ENCODE assay signal across 8 cellular contexts in the genomic region with DNA sequence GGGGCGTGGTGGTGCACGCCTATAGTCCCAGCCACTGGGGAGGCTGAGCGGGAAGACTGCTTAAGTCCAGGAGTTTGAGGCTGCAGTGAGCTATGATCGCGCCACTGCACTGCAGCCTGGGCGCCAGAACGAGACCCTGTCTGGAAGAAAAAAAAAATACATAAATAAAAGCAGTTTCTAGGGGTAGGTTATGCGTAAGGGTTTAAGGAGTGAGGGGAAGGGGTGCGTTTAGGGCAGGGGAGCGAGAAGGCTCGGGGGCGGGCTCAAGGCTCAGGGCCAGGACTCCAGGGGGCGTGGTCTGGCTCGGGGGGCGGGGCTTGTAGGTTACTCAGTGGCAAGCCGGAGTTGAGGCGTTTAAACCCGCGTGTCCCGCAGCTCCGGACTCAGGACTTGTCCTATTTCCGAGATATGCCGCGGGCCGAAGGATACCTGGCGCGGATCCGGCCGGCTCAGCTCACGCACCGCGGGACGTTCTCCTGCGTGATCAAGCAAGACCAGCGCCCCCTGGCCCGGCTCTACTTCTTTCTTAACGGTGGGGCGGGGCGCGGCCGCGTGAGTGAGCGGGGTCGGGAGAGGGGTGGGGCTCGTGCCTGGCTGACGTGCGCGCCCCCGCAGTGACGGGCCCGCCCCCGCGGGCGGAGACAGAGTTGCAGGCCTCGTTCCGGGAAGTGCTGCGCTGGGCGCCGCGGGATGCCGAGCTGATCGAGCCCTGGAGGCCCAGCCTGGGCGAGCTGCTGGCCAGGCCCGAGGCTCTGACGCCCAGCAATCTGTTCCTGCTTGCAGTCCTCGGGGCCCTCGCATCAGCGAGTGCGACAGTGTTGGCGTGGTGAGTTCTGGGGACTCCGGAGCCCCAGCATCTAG. TPM values are rescaled to one million over a fixed set of nuclear protein-coding genes. Genes with fewer than 3 reads are reported as not detected.
A peak's percentile ranks its signal among the peaks of the same experiment; 100 is the strongest.
DNase-seq lines count a peak whose midpoint lies in the region; ATAC-seq and TF ChIP-seq lines count a peak whose summit lies in the region.

No MANE protein-coding gene starts in this region.

- H3K27ac ChIP-seq in DND-41 (ENCODE audit: low read length) (peak overlapping the region; percentile 88), parathyroid adenoma (peak overlapping the region; percentile 82), tibial artery (peak overlapping the region; percentile 92 to 97)

- H4K20me1 ChIP-seq in DND-41 (ENCODE audit: insufficient read depth, low read length): no peaks in the 10 kb centered on the region

- peaks cover 4% of the 10 kb centered on the region for H3K9me3 Mint-ChIP-seq in activated naive CD8-positive, alpha-beta T cell treated with anti-CD3 and anti-CD28 coated beads, Interleukin-2, amount 10 ng/mL, durations not matched to agents 7 days and 5 days

- peaks cover 24% of the 10 kb centered on the region for H3K36me3 Mint-ChIP-seq in activated naive CD8-positive, alpha-beta T cell treated with anti-CD3 and anti-CD28 coated beads, Interleukin-2, amount 10 ng/mL, durations not matched to agents 7 days and 5 days

- intact Hi-C loops in Right ventricle myocardium superior (cut with DNase I): no loop called here
- intact Hi-C loops in tibial artery (cut with DNase I; ENCODE audit: low total_unique reads): no loop called here

- peak overlapping the region; percentile 87 for H2AFZ ChIP-seq in DND-41 (ENCODE audit: low read depth, low read length)
- peak overlapping the region; percentile 80 for H2AFZ ChIP-seq in parathyroid adenoma

- H3K4me3 ChIP-seq in DND-41 (ENCODE audit: low read depth in 1 of 2, low read length in 2 of 2) (peak overlapping the region; percentile 60 to 77; a peak in 3 of 4 replicates), parathyroid adenoma (ENCODE audit: low read depth, low read length) (peak overlapping the region; percentile 81), tibial artery (peak overlapping the region; percentile 57 to 83)

- TF ChIP-seq CTCF in DND-41 (IDR thresholded peaks at IDR 0.05; ENCODE audit: borderline replicate concordance, extremely low read depth, low read length, poor library complexity, severe bottlenecking) (peak; percentile 61), parathyroid adenoma (IDR thresholded peaks at IDR 0.05) (peak; percentile 58), tibial artery (IDR thresholded peaks at IDR 0.05) (peak; percentile 33 to 39)

- DNase-seq in DND-41 (peak; percentile 97), LHCN-M2 (ENCODE audit: low read depth) (peak; percentile 89), SKM-1 (lab: John Stamatoyannopoulos, UW; ENCODE audit: unreplicated experiment) (peak; percentile 72), Right ventricle myocardium superior (peak; percentile 99), tibial artery (peak; percentile 98 to 99)
- peak; percentile 98 for DNase-seq in activated naive CD8-positive, alpha-beta T cell treated with anti-CD3 and anti-CD28 coated beads, Interleukin-2, amount 10 ng/mL, durations not matched to agents 7 days and 5 days

- H3K27me3 Mint-ChIP-seq in activated naive CD8-positive, alpha-beta T cell treated with anti-CD3 and anti-CD28 coated beads, Interleukin-2, amount 10 ng/mL, durations not matched to agents 7 days and 5 days: peaks cover 13% of the 10 kb centered on the region

- peak overlapping the region; percentile 72 for H3K4me2 ChIP-seq in DND-41 (ENCODE audit: insufficient read depth, low read length)
- H3K4me2 ChIP-seq in parathyroid adenoma (ENCODE audit: low read length): peak overlapping the region; percentile 83

- H3K4me1 Mint-ChIP-seq in activated naive CD8-positive, alpha-beta T cell treated with anti-CD3 and anti-CD28 coated beads, Interleukin-2, amount 10 ng/mL, durations not matched to agents 7 days and 5 days: peaks cover 16% of the 10 kb centered on the region

- POLR2A ChIA-PET in activated naive CD8-positive, alpha-beta T cell treated with anti-CD3 and anti-CD28 coated beads, Interleukin-2, amount 10 ng/mL, durations not matched to agents 7 days and 5 days (lab: Charles Lee): interaction anchor here (0.7 to 1.2 kb wide), 6 partner anchors 9 to 108 kb away, joined by 3 to 6 read pairs (median 4); no protein-coding TSS in a partner anchor

- H3K27ac Mint-ChIP-seq in activated naive CD8-positive, alpha-beta T cell treated with anti-CD3 and anti-CD28 coated beads, Interleukin-2, amount 10 ng/mL, durations not matched to agents 7 days and 5 days: peak overlapping the region; percentile 85

- peak overlapping the region; percentile 93 for H3K4me3 Mint-ChIP-seq in activated naive CD8-positive, alpha-beta T cell treated with anti-CD3 and anti-CD28 coated beads, Interleukin-2, amount 10 ng/mL, durations not matched to agents 7 days and 5 days

- H3K9ac ChIP-seq in DND-41 (ENCODE audit: low read depth, low read length) (peak overlapping the region; percentile 82), parathyroid adenoma (peak overlapping the region; percentile 49)

- H3K4me1 ChIP-seq in DND-41 (ENCODE audit: insufficient read depth, low read length) (peaks cover 15% of the 10 kb centered on the region), parathyroid adenoma (peaks cover 3% of the 10 kb centered on the region), tibial artery (peaks cover 0 to 37% (median 26%) of the 10 kb centered on the region in 4 donors)

- H3K9me3 ChIP-seq in DND-41 (ENCODE audit: insufficient read depth, low read length, severe bottlenecking): no peaks in the 10 kb centered on the region
- H3K9me3 ChIP-seq in parathyroid adenoma (ENCODE audit: control insufficient read depth, low read length): no peaks in the 10 kb centered on the region
- H3K9me3 ChIP-seq in tibial artery: no peaks in the 10 kb centered on the region

- H3K36me3 ChIP-seq in DND-41 (ENCODE audit: insufficient read depth, low read length) (peaks cover 7% of the 10 kb centered on the region; the same call in 1 of the 2 replicates), parathyroid adenoma (ENCODE audit: control insufficient read depth, insufficient read depth, low read length) (no peaks in the 10 kb centered on the region), tibial artery (peaks cover 0 to 34% (median 22%) of the 10 kb centered on the region in 3 donors)

- ATAC-seq in DND-41 (ENCODE audit: insufficient read depth, low read depth) (peak; percentile 92), GM21723 (IDR thresholded peaks at IDR 0.05; ENCODE audit: unreplicated experiment) (peak; percentile 80), Right ventricle myocardium superior (ENCODE audit: poor library complexity) (peak; percentile 95)
- peak; percentile 95 for ATAC-seq in activated naive CD8-positive, alpha-beta T cell treated with anti-CD3 and anti-CD28 coated beads, Interleukin-2, amount 10 ng/mL, durations not matched to agents 7 days and 5 days (ENCODE audit: low read depth)

- no peaks in the 10 kb centered on the region for H3K27me3 ChIP-seq in DND-41 (ENCODE audit: insufficient read depth, low read length, poor library complexity)
- H3K27me3 ChIP-seq in parathyroid adenoma (ENCODE audit: control insufficient read depth, insufficient read depth, low read length): no peaks in the 10 kb centered on the region
- H3K27me3 ChIP-seq in tibial artery: no peaks in the 10 kb centered on the region

- peaks cover 12% of the 10 kb centered on the region for H3K79me2 ChIP-seq in DND-41 (ENCODE audit: insufficient read depth, low read length)
- H3K79me2 ChIP-seq in parathyroid adenoma: no peaks in the 10 kb centered on the region

RNA-seq across cellular contexts. Expression of a gene that starts 10.8 kb away (rescaled TPM):
- total RNA-seq in LHCN-M2 (2014; rRNA removed): 12.9 and 27.3 TPM in 2 replicates
- 15.1 TPM for polyA plus RNA-seq in LHCN-M2 (2012)
- total RNA-seq in activated naive CD8-positive, alpha-beta T cell treated with anti-CD3 and anti-CD28 coated beads, Interleukin-2, amount 10 ng/mL, durations not matched to agents 7 days and 5 days: 1 to 10 TPM; 4.8 TPM
- 10.1 TPM for total RNA-seq in Right ventricle myocardium superior

RNA-seq across cellular contexts. Expression of a gene that starts 19.9 kb away (rescaled TPM):
- 59.1 and 139 TPM in 2 replicates for total RNA-seq in LHCN-M2 (2014; rRNA removed)
- polyA plus RNA-seq in LHCN-M2 (2012): 1.6 TPM
- not detected for total RNA-seq in activated naive CD8-positive, alpha-beta T cell treated with anti-CD3 and anti-CD28 coated beads, Interleukin-2, amount 10 ng/mL, durations not matched to agents 7 days and 5 days
- 0.70 TPM for total RNA-seq in Right ventricle myocardium superior

RNA-seq across cellular contexts. Expression of a gene that starts 47.8 kb away (rescaled TPM):
- total RNA-seq in LHCN-M2 (2014; rRNA removed) (9.7 and 10.9 TPM in 2 replicates), Right ventricle myocardium superior (3.5 TPM)
- 4.5 TPM for polyA plus RNA-seq in LHCN-M2 (2012)
- not detected for total RNA-seq in activated naive CD8-positive, alpha-beta T cell treated with anti-CD3 and anti-CD28 coated beads, Interleukin-2, amount 10 ng/mL, durations not matched to agents 7 days and 5 days

RNA-seq across cellular contexts. Expression of a gene that starts 57.1 kb away (rescaled TPM):
- 0.40 and 1.8 TPM in 2 replicates for total RNA-seq in LHCN-M2 (2014; rRNA removed)
- polyA plus RNA-seq in LHCN-M2 (2012): not detected
- total RNA-seq in activated naive CD8-positive, alpha-beta T cell treated with anti-CD3 and anti-CD28 coated beads, Interleukin-2, amount 10 ng/mL, durations not matched to agents 7 days and 5 days: not detected
- total RNA-seq in Right ventricle myocardium superior: 0.59 TPM

RNA-seq across cellular contexts. Expression of a gene that starts 57.3 kb away (rescaled TPM):
- total RNA-seq in LHCN-M2 (2014; rRNA removed): not detected in 2 replicates
- polyA plus RNA-seq in LHCN-M2 (2012): 0.04 TPM
- total RNA-seq in activated naive CD8-positive, alpha-beta T cell treated with anti-CD3 and anti-CD28 coated beads, Interleukin-2, amount 10 ng/mL, durations not matched to agents 7 days and 5 days: under 1 TPM; 0.33 to 0.57 TPM
- 1.00 TPM for total RNA-seq in Right ventricle myocardium superior

Comparison
In these comparisons a context has a peak if more than half of its experiments do, and no peak if none do; other contexts are left out.
1. Peak in every context shown above with its lines: DNase-seq, ATAC-seq, H3K4me3 ChIP-seq and H3K27ac ChIP-seq.
2. RNA of a gene that starts 19.9 kb away (total RNA-seq): 59.1 to 139 TPM in LHCN-M2; 0.70 TPM in Right ventricle myocardium superior (single experiment) and not detected in activated naive CD8-positive, alpha-beta T cell treated with anti-CD3 and anti-CD28 coated beads, Interleukin-2, amount 10 ng/mL, durations not matched to agents 7 days and 5 days; every median in the first group is over 10 times any median in the second.